Comparison of ENCODE assay signal across 12 cellular contexts in genomic region chr1:201240171-201240570, GRCh38. TPM values are rescaled to one million over a fixed set of nuclear protein-coding genes. Genes with fewer than 3 reads are reported as not detected.
"Had no signal": no experiment of that assay in that cellular context is flagged by ENCODE, and none has a peak within 500 bp of the region (broad histone marks: within the 10 kb centered on the region; RNA-seq: fewer than 3 reads in every experiment).

No MANE protein-coding gene starts in this region.

- H3K4me3 ChIP-seq: GM23248, HAP-1 had no signal

- H2AFZ ChIP-seq: GM23248 had no signal

- ATAC-seq: HCT116 had no signal

- H3K9ac ChIP-seq: GM23248, KMS-11 had no signal

- H3K27ac ChIP-seq: GM23248, HL-60, KMS-11 had no signal

- DNase-seq: GM23248, GOT3, H7, HFFc6, IMR-90, KBM-7 had no signal

- H3K4me1 ChIP-seq: HAP-1 had no signal

- H3K9me3 ChIP-seq: HAP-1 had no signal

- H3K36me3 ChIP-seq: HAP-1 had no signal

- H3K4me2 ChIP-seq: KMS-11 had no signal

RNA-seq across cellular contexts. Expression of gene PKP1, which starts 43.1 kb away (rescaled TPM):
- total RNA-seq: H4, H7, HFFc6, HT1080 had no signal

RNA-seq across cellular contexts. Expression of gene IGFN1, which starts 49.5 kb away (rescaled TPM):
- total RNA-seq: GM23248, HFFc6, IMR-90 had no signal
- polyA plus RNA-seq: GM23248 had no signal
